ENCODE assay signal across 33 cellular contexts in genomic region chr6:6623553-6623952, GRCh38. TPM values are rescaled to one million over a fixed set of nuclear protein-coding genes. Genes with fewer than 3 reads are reported as not detected.
"Had no signal": no experiment of that assay in that cellular context is flagged by ENCODE, and none has a peak within 500 bp of the region (broad histone marks: within the 10 kb centered on the region; RNA-seq: fewer than 3 reads in every experiment).

No MANE protein-coding gene starts in this region.

- H3K9me3 ChIP-seq: esophagus muscularis mucosa, heart right ventricle, lower lobe of right lung, mucosa of descending colon, neutrophil, pancreas, sigmoid colon, spleen, transverse colon, upper lobe of right lung, uterus had no signal

- H3K9me3 Mint-ChIP-seq: immature natural killer cell; naive B cell; natural killer cell treated with Interleukin-12 subunit alpha and Interleukin-12 subunit beta and Interleukin-15 and Interleukin-18, amount 100 ng/mL, for 72 hours; neural crest cell; stimulated activated naive B cell treated with anti-CD40 and anti-IgM and Interleukin-4, amounts not matched to agents 10 μg/mL and 1 μg/mL and 100 μg/mL, for 72 hours; stimulated activated naive CD8-positive, alpha-beta T cell treated with anti-CD3 and anti-CD28 coated beads, Interleukin-15, Interleukin-2, amounts not matched to agents 100 ng/mL and 50 ng/mL, for 24 hours had no signal

- H3K4me1 ChIP-seq: pancreas, transverse colon, upper lobe of right lung, uterus had no signal

- ATAC-seq: left colon; left ventricle myocardium superior; lower lobe of right lung; mucosa of descending colon; natural killer cell treated with Interleukin-12 subunit alpha and Interleukin-12 subunit beta and Interleukin-15 and Interleukin-18, amount 100 ng/mL, for 72 hours; pancreas; stimulated activated naive B cell treated with anti-CD40 and anti-IgM and Interleukin-4, amounts not matched to agents 10 μg/mL and 1 μg/mL and 100 μg/mL, for 72 hours; upper lobe of right lung had no signal

- H3K36me3 Mint-ChIP-seq: mesothelial cell of epicardium; natural killer cell treated with Interleukin-12 subunit alpha and Interleukin-12 subunit beta and Interleukin-15 and Interleukin-18, amount 100 ng/mL, for 72 hours had no signal

- H3K4me3 ChIP-seq: esophagus muscularis mucosa, heart right ventricle, lower lobe of right lung, mucosa of descending colon, pancreas, sigmoid colon, spleen, transverse colon, upper lobe of right lung, uterus had no signal

- H3K36me3 ChIP-seq: esophagus muscularis mucosa, heart right ventricle, lower lobe of right lung, neutrophil, pancreas, sigmoid colon, transverse colon, upper lobe of right lung, uterus had no signal

- H3K27ac Mint-ChIP-seq: immature natural killer cell; mesothelial cell of epicardium; natural killer cell treated with Interleukin-12 subunit alpha and Interleukin-12 subunit beta and Interleukin-15 and Interleukin-18, amount 100 ng/mL, for 72 hours; progenitor cell of endocrine pancreas; stimulated activated naive B cell treated with anti-CD40 and anti-IgM and Interleukin-4, amounts not matched to agents 10 μg/mL and 1 μg/mL and 100 μg/mL, for 72 hours; stimulated activated naive CD8-positive, alpha-beta T cell treated with anti-CD3 and anti-CD28 coated beads, Interleukin-15, Interleukin-2, amounts not matched to agents 100 ng/mL and 50 ng/mL, for 24 hours had no signal

- DNase-seq: cerebellar nuclear complex; effector memory CD4-positive, alpha-beta T cell; foreskin melanocyte; glutamatergic neuron; heart right ventricle; hypothalamus; immature natural killer cell; islet precursor cell; kidney glomerular epithelial cell; left colon; left ventricle myocardium superior; lower lobe of right lung; mucosa of descending colon; naive B cell; pancreas; sigmoid colon; spleen; stimulated activated CD4-positive, alpha-beta T cell treated with anti-CD3 and anti-CD28 coated beads, Interleukin-4, amount 100 ng/mL, for 4 hours; stimulated activated naive B cell treated with anti-CD40 and anti-IgM and Interleukin-4, amounts not matched to agents 10 μg/mL and 1 μg/mL and 100 μg/mL, for 72 hours; transverse colon; upper lobe of right lung; uterus had no signal

- H3K27ac ChIP-seq: esophagus muscularis mucosa, lower lobe of right lung, neutrophil, pancreas, sigmoid colon, spleen, transverse colon, upper lobe of right lung, uterus had no signal

- H3K4me1 Mint-ChIP-seq: immature natural killer cell, neural crest cell had no signal

- H3K27me3 Mint-ChIP-seq: naive B cell; stimulated activated naive B cell treated with anti-CD40 and anti-IgM and Interleukin-4, amounts not matched to agents 10 μg/mL and 1 μg/mL and 100 μg/mL, for 72 hours; stimulated activated naive CD8-positive, alpha-beta T cell treated with anti-CD3 and anti-CD28 coated beads, Interleukin-15, Interleukin-2, amounts not matched to agents 100 ng/mL and 50 ng/mL, for 24 hours had no signal

- H3K27me3 ChIP-seq: heart right ventricle, neutrophil, pancreas, sigmoid colon, spleen, transverse colon, upper lobe of right lung, uterus had no signal

- H3K4me3 Mint-ChIP-seq: immature natural killer cell; mesothelial cell of epicardium; naive B cell; natural killer cell treated with Interleukin-12 subunit alpha and Interleukin-12 subunit beta and Interleukin-15 and Interleukin-18, amount 100 ng/mL, for 72 hours; neural crest cell; stimulated activated naive B cell treated with anti-CD40 and anti-IgM and Interleukin-4, amounts not matched to agents 10 μg/mL and 1 μg/mL and 100 μg/mL, for 72 hours; stimulated activated naive CD8-positive, alpha-beta T cell treated with anti-CD3 and anti-CD28 coated beads, Interleukin-15, Interleukin-2, amounts not matched to agents 100 ng/mL and 50 ng/mL, for 24 hours had no signal

- FAIRE-seq: colon, endothelial cell of umbilical vein, pancreas had no signal

RNA-seq across cellular contexts. Expression of gene LY86, which starts 35.0 kb away (rescaled TPM):
- total RNA-seq: endothelial cell of umbilical vein, epithelial cell of proximal tubule, fibroblast of lung, mesothelial cell of epicardium, neural crest cell, progenitor cell of endocrine pancreas had no signal
- polyA plus RNA-seq: endothelial cell of umbilical vein, fibroblast of lung had no signal
